Comparison of ENCODE assay signal across 34 cellular contexts in the genomic region with DNA sequence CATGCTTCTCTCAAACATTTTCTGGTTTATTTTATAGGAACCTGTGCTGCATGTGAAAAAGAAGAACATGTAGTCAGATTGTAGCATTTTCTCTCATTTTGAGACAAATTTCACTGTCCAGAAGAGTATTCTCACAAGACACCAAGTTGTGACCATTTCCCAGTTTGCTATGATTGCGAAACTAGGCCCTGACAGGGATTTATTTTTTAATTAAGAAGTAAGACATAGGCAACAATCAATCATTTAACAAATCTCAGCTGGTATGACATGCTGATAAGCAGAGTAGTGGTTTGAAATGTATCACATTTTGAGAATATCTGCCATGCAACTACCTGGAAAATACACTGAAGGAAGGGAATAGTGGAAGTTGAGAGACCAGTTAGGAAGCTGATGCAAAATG. TPM values are rescaled to one million over a fixed set of nuclear protein-coding genes. Genes with fewer than 3 reads are reported as not detected.
"Had no signal": no experiment of that assay in that cellular context is flagged by ENCODE, and none has a peak within 500 bp of the region (broad histone marks: within the 10 kb centered on the region; RNA-seq: fewer than 3 reads in every experiment).

No MANE protein-coding gene starts in this region.

- H3K27me3 ChIP-seq: stomach, suprapubic skin, testis, thyroid gland, tibial artery, tibial nerve, transverse colon, upper lobe of left lung, upper lobe of right lung, uterus, vagina had no signal

- H3K27me3 Mint-ChIP-seq: stimulated activated naive B cell treated with anti-CD40 and anti-IgM and Interleukin-4, amounts not matched to agents 10 μg/mL and 1 μg/mL and 100 μg/mL, for 72 hours; stimulated activated naive CD8-positive, alpha-beta T cell treated with anti-CD3 and anti-CD28 coated beads, Interleukin-15, amount 100 ng/mL, for 72 hours; stimulated activated naive CD8-positive, alpha-beta T cell treated with anti-CD3 and anti-CD28 coated beads, Interleukin-15, Interleukin-2, amounts not matched to agents 100 ng/mL and 50 ng/mL, for 24 hours; type B pancreatic cell had no signal

- H3K4me3 Mint-ChIP-seq: stimulated activated effector memory CD8-positive, alpha-beta T cell treated with anti-CD3 and anti-CD28 coated beads, Interleukin-12 subunit alpha, Interleukin-12 subunit beta, amount 100 ng/mL, for 72 hours; stimulated activated memory B cell treated with anti-CD40 and anti-IgM and Interleukin-4, amounts not matched to agents 10 μg/mL and 1 μg/mL and 100 μg/mL, for 72 hours; stimulated activated naive B cell treated with anti-CD40 and anti-IgM and Interleukin-4, amounts not matched to agents 10 μg/mL and 1 μg/mL and 100 μg/mL, for 72 hours; stimulated activated naive CD8-positive, alpha-beta T cell treated with anti-CD3 and anti-CD28 coated beads, Interleukin-15, amount 100 ng/mL, for 72 hours; stimulated activated naive CD8-positive, alpha-beta T cell treated with anti-CD3 and anti-CD28 coated beads, Interleukin-15, Interleukin-2, amounts not matched to agents 100 ng/mL and 50 ng/mL, for 24 hours; type B pancreatic cell had no signal

- H3K36me3 ChIP-seq: stomach, suprapubic skin, thoracic aorta, thyroid gland, tibial artery, tibial nerve, transverse colon, upper lobe of left lung, upper lobe of right lung, uterus, vagina had no signal

- FAIRE-seq: urothelium cell line had no signal

- H3K27ac ChIP-seq: stomach, suprapubic skin, testis, thoracic aorta, thyroid gland, tibial artery, tibial nerve, transverse colon, upper lobe of left lung, upper lobe of right lung, uterus, vagina had no signal

- H3K4me3 ChIP-seq: stomach, suprapubic skin, testis, thoracic aorta, thyroid gland, tibial artery, tibial nerve, transverse colon, upper lobe of left lung, upper lobe of right lung, uterus, vagina had no signal

- H3K9me3 ChIP-seq: stomach, suprapubic skin, testis, thoracic aorta, thyroid gland, tibial artery, tibial nerve, transverse colon, upper lobe of left lung, upper lobe of right lung, uterus, vagina had no signal

- H3K4me1 ChIP-seq: stomach, suprapubic skin, testis, thyroid gland, tibial artery, tibial nerve, transverse colon, upper lobe of left lung, upper lobe of right lung, uterus, vagina had no signal

- H3K4me1 Mint-ChIP-seq: stimulated activated effector memory CD8-positive, alpha-beta T cell treated with anti-CD3 and anti-CD28 coated beads, Interleukin-12 subunit alpha, Interleukin-12 subunit beta, amount 100 ng/mL, for 72 hours; stimulated activated memory B cell treated with anti-CD40 and anti-IgM and Interleukin-4, amounts not matched to agents 10 μg/mL and 1 μg/mL and 100 μg/mL, for 72 hours; stimulated activated naive B cell treated with anti-CD40 and anti-IgM and Interleukin-4, amounts not matched to agents 10 μg/mL and 1 μg/mL and 100 μg/mL, for 72 hours; stimulated activated naive CD8-positive, alpha-beta T cell treated with anti-CD3 and anti-CD28 coated beads, Interleukin-15, amount 100 ng/mL, for 72 hours had no signal

- H3K27ac Mint-ChIP-seq: stimulated activated effector memory CD8-positive, alpha-beta T cell treated with anti-CD3 and anti-CD28 coated beads, Interleukin-12 subunit alpha, Interleukin-12 subunit beta, amount 100 ng/mL, for 72 hours; stimulated activated memory B cell treated with anti-CD40 and anti-IgM and Interleukin-4, amounts not matched to agents 10 μg/mL and 1 μg/mL and 100 μg/mL, for 72 hours; stimulated activated naive B cell treated with anti-CD40 and anti-IgM and Interleukin-4, amounts not matched to agents 10 μg/mL and 1 μg/mL and 100 μg/mL, for 72 hours; stimulated activated naive CD8-positive, alpha-beta T cell treated with anti-CD3 and anti-CD28 coated beads, Interleukin-15, amount 100 ng/mL, for 72 hours; stimulated activated naive CD8-positive, alpha-beta T cell treated with anti-CD3 and anti-CD28 coated beads, Interleukin-15, Interleukin-2, amounts not matched to agents 100 ng/mL and 50 ng/mL, for 24 hours; type B pancreatic cell had no signal

- H3K9me3 Mint-ChIP-seq: stimulated activated memory B cell treated with anti-CD40 and anti-IgM and Interleukin-4, amounts not matched to agents 10 μg/mL and 1 μg/mL and 100 μg/mL, for 72 hours; stimulated activated naive B cell treated with anti-CD40 and anti-IgM and Interleukin-4, amounts not matched to agents 10 μg/mL and 1 μg/mL and 100 μg/mL, for 72 hours; stimulated activated naive CD8-positive, alpha-beta T cell treated with anti-CD3 and anti-CD28 coated beads, Interleukin-15, amount 100 ng/mL, for 72 hours; stimulated activated naive CD8-positive, alpha-beta T cell treated with anti-CD3 and anti-CD28 coated beads, Interleukin-15, Interleukin-2, amounts not matched to agents 100 ng/mL and 50 ng/mL, for 24 hours; type B pancreatic cell had no signal

- DNase-seq: stimulated activated CD4-positive, alpha-beta T cell treated with anti-CD3 and anti-CD28 coated beads, Interleukin-2, amount 100 ng/mL, for 48 hours; stimulated activated CD4-positive, alpha-beta T cell treated with anti-CD3 and anti-CD28 coated beads, Interleukin-4, amount 100 ng/mL, for 1 hour; stimulated activated CD4-positive, alpha-beta T cell treated with anti-CD3 and anti-CD28 coated beads, Interleukin-4, amount 100 ng/mL, for 24 hours; stimulated activated CD4-positive, alpha-beta T cell treated with anti-CD3 and anti-CD28 coated beads, Interleukin-4, amount 100 ng/mL, for 4 hours; stimulated activated CD8-positive, alpha-beta memory T cell treated with anti-CD3 and anti-CD28 coated beads, Interleukin-4, amount 100 ng/mL, for 48 hours; stimulated activated naive B cell treated with anti-CD40 and anti-IgM and Interleukin-4, amounts not matched to agents 10 μg/mL and 1 μg/mL and 100 μg/mL, for 72 hours; stimulated activated naive CD4-positive, alpha-beta T cell; stimulated activated naive CD4-positive, alpha-beta T cell treated with Interleukin-2 at 50 U/mL for 16 hours; stimulated activated naive CD8-positive, alpha-beta T cell treated with anti-CD3 and anti-CD28 coated beads, Interleukin-15, amount 100 ng/mL, for 72 hours; stimulated activated naive CD8-positive, alpha-beta T cell treated with anti-CD3 and anti-CD28 coated beads, Interleukin-15, Interleukin-2, amounts not matched to agents 100 U/mL and 50 U/mL, for 24 hours; stomach; substantia nigra; testis; thyroid gland; tibial artery; transverse colon; trophoblast cell; upper lobe of left lung; upper lobe of right lung; uterus had no signal

- H3K36me3 Mint-ChIP-seq: stimulated activated effector memory CD8-positive, alpha-beta T cell treated with anti-CD3 and anti-CD28 coated beads, Interleukin-12 subunit alpha, Interleukin-12 subunit beta, amount 100 ng/mL, for 72 hours; stimulated activated memory B cell treated with anti-CD40 and anti-IgM and Interleukin-4, amounts not matched to agents 10 μg/mL and 1 μg/mL and 100 μg/mL, for 72 hours; stimulated activated naive B cell treated with anti-CD40 and anti-IgM and Interleukin-4, amounts not matched to agents 10 μg/mL and 1 μg/mL and 100 μg/mL, for 72 hours; type B pancreatic cell had no signal

RNA-seq across cellular contexts. Expression of gene OR13C8, which starts 11.6 kb away (rescaled TPM):
- total RNA-seq: stomach, subcutaneous adipose tissue, suprapubic skin, temporal lobe, testis, thoracic aorta, thyroid gland, tibial nerve, transverse colon, upper lobe of left lung, upper lobe of right lung, ureter, urinary bladder, uterus, vagina had no signal
- polyA plus RNA-seq: stomach, urinary bladder had no signal

RNA-seq across cellular contexts. Expression of gene OR13C5, which starts 18.7 kb away (rescaled TPM):
- total RNA-seq: stomach, subcutaneous adipose tissue, suprapubic skin, temporal lobe, testis, thoracic aorta, thyroid gland, tibial nerve, transverse colon, upper lobe of left lung, upper lobe of right lung, ureter, urinary bladder, vagina had no signal
- polyA plus RNA-seq: stomach, thymus, urinary bladder had no signal

RNA-seq across cellular contexts. Expression of gene OR13C2, which starts 24.9 kb away (rescaled TPM):
- total RNA-seq: stomach, subcutaneous adipose tissue, suprapubic skin, thoracic aorta, tibial nerve, transverse colon, upper lobe of left lung, upper lobe of right lung, ureter, urinary bladder, vagina had no signal
- polyA plus RNA-seq: stomach, thymus, urinary bladder had no signal

RNA-seq across cellular contexts. Expression of gene OR13C9, which starts 37.4 kb away (rescaled TPM):
- total RNA-seq: stomach, subcutaneous adipose tissue, suprapubic skin, temporal lobe, testis, thoracic aorta, thyroid gland, tibial nerve, transverse colon, upper lobe of left lung, upper lobe of right lung, ureter, vagina had no signal
- polyA plus RNA-seq: stomach, thymus, urinary bladder had no signal

RNA-seq across cellular contexts. Expression of gene OR13C3, which starts 43.9 kb away (rescaled TPM):
- total RNA-seq: stomach, subcutaneous adipose tissue, suprapubic skin, thoracic aorta, tibial nerve, transverse colon, upper lobe of right lung, ureter, urinary bladder, uterus, vagina had no signal
- polyA plus RNA-seq: stomach, thymus, urinary bladder had no signal
